1 cellular context compared by ENCODE assay signal in the genomic region with DNA sequence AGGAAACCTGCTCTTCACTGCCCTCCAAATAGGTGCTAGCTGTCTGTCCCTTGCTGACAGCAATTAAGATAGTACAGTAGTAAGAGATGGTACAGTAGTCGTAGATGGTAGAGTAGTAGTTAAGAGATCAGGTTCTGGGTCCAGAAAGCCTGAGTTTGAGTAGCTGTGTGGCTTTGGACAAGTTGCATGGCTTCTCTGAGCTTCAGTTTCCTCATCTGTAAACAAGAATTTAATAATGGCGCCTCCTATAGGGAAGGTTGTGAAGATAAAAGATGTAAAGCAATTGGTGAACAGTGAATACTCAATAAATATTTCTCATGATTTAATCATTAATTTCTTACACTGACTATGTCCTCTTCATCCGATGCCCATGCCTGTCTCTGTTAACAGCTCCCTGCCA.
TF ChIP-seq lines count a peak whose summit lies in the region.

No MANE protein-coding gene starts in this region.

TF ChIP-seq in GM12878, 131 proteins besides CTCF, POLR2A, EP300 and RAD21:
- TF ChIP-seq EED (IDR thresholded peaks at IDR 0.05; ENCODE audit: low read depth) = no peak
- no peak for TF ChIP-seq ZZZ3 (IDR thresholded peaks at IDR 0.05; ENCODE audit: control insufficient read depth, insufficient read length, low read depth)
- no peak for TF ChIP-seq BHLHE40 (IDR thresholded peaks at IDR 0.05; ENCODE audit: borderline replicate concordance in 1 of 2, low read depth in 2 of 2, low read length in 1 of 2)
- no peak for TF ChIP-seq ZBTB11 (CRISPR knock-in tag; IDR thresholded peaks at IDR 0.05)
- no peak for TF ChIP-seq STAT1 (conservative IDR thresholded peaks at IDR 0.05)
- no peak for TF ChIP-seq CBFB (IDR thresholded peaks at IDR 0.05; ENCODE audit: low read depth)
- TF ChIP-seq, protein P1, sequence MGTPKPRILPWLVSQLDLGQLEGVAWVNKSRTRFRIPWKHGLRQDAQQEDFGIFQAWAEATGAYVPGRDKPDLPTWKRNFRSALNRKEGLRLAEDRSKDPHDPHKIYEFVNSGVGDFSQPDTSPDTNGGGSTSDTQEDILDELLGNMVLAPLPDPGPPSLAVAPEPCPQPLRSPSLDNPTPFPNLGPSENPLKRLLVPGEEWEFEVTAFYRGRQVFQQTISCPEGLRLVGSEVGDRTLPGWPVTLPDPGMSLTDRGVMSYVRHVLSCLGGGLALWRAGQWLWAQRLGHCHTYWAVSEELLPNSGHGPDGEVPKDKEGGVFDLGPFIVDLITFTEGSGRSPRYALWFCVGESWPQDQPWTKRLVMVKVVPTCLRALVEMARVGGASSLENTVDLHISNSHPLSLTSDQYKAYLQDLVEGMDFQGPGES (IDR thresholded peaks at IDR 0.05) = no peak
- TF ChIP-seq ASH2L (IDR thresholded peaks at IDR 0.05; ENCODE audit: borderline replicate concordance, low read depth) = no peak
- TF ChIP-seq JUND (IDR thresholded peaks at IDR 0.05; ENCODE audit: low read depth, low read length) = no peak
- no peak for TF ChIP-seq ZNF24 (IDR thresholded peaks at IDR 0.05)
- no peak for TF ChIP-seq BMI1 (IDR thresholded peaks at IDR 0.05; ENCODE audit: borderline replicate concordance)
- TF ChIP-seq SP1 (IDR thresholded peaks at IDR 0.05; ENCODE audit: low read depth, low read length) = no peak
- no peak for TF ChIP-seq ESRRA (IDR thresholded peaks at IDR 0.05; ENCODE audit: low read length)
- TF ChIP-seq MTA2 (IDR thresholded peaks at IDR 0.05; ENCODE audit: low read depth) = no peak
- TF ChIP-seq HSF1 (IDR thresholded peaks at IDR 0.05; ENCODE audit: low read depth, low read length) = no peak
- no peak for TF ChIP-seq PAX5 (IDR thresholded peaks at IDR 0.05; ENCODE audit: borderline replicate concordance, low read depth, low read length)
- TF ChIP-seq, protein P2, sequence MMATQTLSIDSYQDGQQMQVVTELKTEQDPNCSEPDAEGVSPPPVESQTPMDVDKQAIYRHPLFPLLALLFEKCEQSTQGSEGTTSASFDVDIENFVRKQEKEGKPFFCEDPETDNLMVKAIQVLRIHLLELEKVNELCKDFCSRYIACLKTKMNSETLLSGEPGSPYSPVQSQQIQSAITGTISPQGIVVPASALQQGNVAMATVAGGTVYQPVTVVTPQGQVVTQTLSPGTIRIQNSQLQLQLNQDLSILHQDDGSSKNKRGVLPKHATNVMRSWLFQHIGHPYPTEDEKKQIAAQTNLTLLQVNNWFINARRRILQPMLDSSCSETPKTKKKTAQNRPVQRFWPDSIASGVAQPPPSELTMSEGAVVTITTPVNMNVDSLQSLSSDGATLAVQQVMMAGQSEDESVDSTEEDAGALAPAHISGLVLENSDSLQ (IDR thresholded peaks at IDR 0.05) = no peak
- no peak for TF ChIP-seq HCFC1 (IDR thresholded peaks at IDR 0.05; ENCODE audit: low read length)
TF ChIP-seq in GM12878: peak in this region for 0.
